In genomic region chr13:110630566-110631119, GRCh38 we compare ENCODE assay signal across 1 cellular context.
TF ChIP-seq lines count a peak whose summit lies in the region.

No MANE protein-coding gene starts in this region.

TF ChIP-seq in K562, 482 proteins besides CTCF, POLR2A, EP300 and RAD21:
- TF ChIP-seq BCLAF1 (IDR thresholded peaks at IDR 0.05; ENCODE audit: borderline replicate concordance in 1 of 2, control insufficient read depth in 1 of 2, low read depth in 2 of 2, low read length in 1 of 2) = no peak
- no peak for TF ChIP-seq ZEB2 (IDR thresholded peaks at IDR 0.05)
- no peak for TF ChIP-seq HES1 (IDR thresholded peaks at IDR 0.05; ENCODE audit: low read depth)
- peak; percentile 34; the same call in 1 of the 2 replicates for TF ChIP-seq TFAP4 (CRISPR knock-in tag; IDR thresholded peaks at IDR 0.05; ENCODE audit: borderline replicate concordance)
- no peak for TF ChIP-seq TAF1 (IDR thresholded peaks at IDR 0.05; ENCODE audit: control insufficient read depth, extremely low read depth, insufficient read depth, low read length, severe bottlenecking)
- TF ChIP-seq HMG20A (CRISPR knock-in tag; conservative IDR thresholded peaks at IDR 0.05) = no peak
- TF ChIP-seq ZNF561 (CRISPR knock-in tag; conservative IDR thresholded peaks at IDR 0.05) = no peak
